ENCODE assay signal across 10 cellular contexts in the genomic region with DNA sequence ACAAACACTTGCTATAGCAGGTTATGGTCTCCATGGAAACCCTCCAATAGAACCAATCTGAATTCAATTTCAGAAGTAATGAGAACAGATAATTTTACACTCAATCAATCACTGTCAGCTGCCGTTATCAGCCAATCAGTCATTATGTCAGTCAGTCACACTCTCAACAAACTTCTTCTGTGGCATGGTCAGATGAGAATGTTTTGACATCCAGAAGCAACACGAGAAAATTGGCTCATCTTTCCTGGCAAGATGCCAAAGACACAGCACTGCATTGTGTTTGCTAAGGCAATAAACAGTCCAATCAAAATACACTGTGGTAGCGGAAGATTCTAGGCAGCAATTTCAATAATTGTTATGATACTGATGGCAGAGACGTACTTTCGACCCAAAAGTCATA.
DNase-seq lines count a peak whose midpoint lies in the region; ATAC-seq, FAIRE-seq and TF ChIP-seq lines count a peak whose summit lies in the region.
"Had no signal": no experiment of that assay in that cellular context is flagged by ENCODE, and none has a peak within 500 bp of the region (broad histone marks: within the 10 kb centered on the region; RNA-seq: fewer than 3 reads in every experiment).

No MANE protein-coding gene starts in this region.

- H3F3A ChIP-seq in PC-3 (ENCODE audit: low read length, unreplicated experiment) = no peaks in the 10 kb centered on the region

- no peak for ATAC-seq in PC-3
- ATAC-seq in sciatic nerve = peak; percentile 85
- no peak for ATAC-seq in HG03521 (IDR thresholded peaks at IDR 0.05; ENCODE audit: unreplicated experiment)
- no peak for ATAC-seq in GM21786 (IDR thresholded peaks at IDR 0.05; ENCODE audit: unreplicated experiment)

- H3K27ac ChIP-seq in PC-3 (ENCODE audit: low read length) (no peak overlapping the region), endothelial cell of umbilical vein (ENCODE audit: insufficient read depth, low read depth, low read length) (no peak overlapping the region)
- H3K27ac ChIP-seq: ovary had no signal

- H3K4me2 ChIP-seq in PC-3 (ENCODE audit: low read length) = no peak overlapping the region
- H3K4me2 ChIP-seq in endothelial cell of umbilical vein (ENCODE audit: insufficient read depth, low read length) = no peak overlapping the region

- intact Hi-C loops in PC-3 (cut with micrococcal nuclease) = no loop called here
- intact Hi-C loops in endothelial cell of umbilical vein (cut with micrococcal nuclease) = no loop called here
- intact Hi-C loops in sciatic nerve (cut with DNase I) = no loop called here

- DNase-seq in NCI-H1092 treated with DMSO at 0.1 percent for 48 hours (lab: John Stamatoyannopoulos, UW) = peak; percentile 17
- peak; percentile 2 for DNase-seq in PC-3
- DNase-seq in endothelial cell of umbilical vein (ENCODE audit: low read depth, low spot score) = peak; percentile 85
- no peak for DNase-seq in sciatic nerve (ENCODE audit: low spot score)
- no peak for DNase-seq in stimulated activated CD4-positive, alpha-beta T cell treated with anti-CD3 and anti-CD28 coated beads, Interleukin-4, amount 100 ng/mL, for 4 hours
- no peak for DNase-seq in NCI-H1694 (lab: John Stamatoyannopoulos, UW)
- DNase-seq: NCI-H524 treated with DMSO at 0.1 percent for 48 hours had no signal

- H4K20me1 ChIP-seq in PC-3 (ENCODE audit: low read length) = no peaks in the 10 kb centered on the region
- H4K20me1 ChIP-seq in endothelial cell of umbilical vein (replicated peaks; ENCODE audit: control insufficient read depth, extremely low read depth, insufficient read depth, low read length) = no peaks in the 10 kb centered on the region

- H3K27me3 ChIP-seq in PC-3 (ENCODE audit: low read length) (peaks cover 45% of the 10 kb centered on the region), endothelial cell of umbilical vein (ENCODE audit: control insufficient read depth in 2 of 2, insufficient read depth in 2 of 2, low read length in 2 of 2) (no peaks in the 10 kb centered on the region)
- H3K27me3 ChIP-seq: ovary had no signal

- CTCF ChIA-PET in PC-3 (lab: Charles Lee) = no interaction called here
- CTCF ChIA-PET in endothelial cell of umbilical vein (lab: Charles Lee) = no interaction called here

- H2AFZ ChIP-seq in PC-3 (ENCODE audit: low read length) (no peak overlapping the region), endothelial cell of umbilical vein (ENCODE audit: low read depth, low read length) (no peak overlapping the region)

- no peaks in the 10 kb centered on the region for H3K79me2 ChIP-seq in PC-3 (ENCODE audit: low read length)
- no peaks in the 10 kb centered on the region for H3K79me2 ChIP-seq in endothelial cell of umbilical vein (ENCODE audit: control insufficient read depth, insufficient read depth, low read length)

- POLR2A ChIA-PET in PC-3 (lab: Charles Lee; ENCODE audit: unreplicated experiment) = no interaction called here
- POLR2A ChIA-PET in endothelial cell of umbilical vein (lab: Charles Lee) = no interaction called here

- TF ChIP-seq CTCF in PC-3 (conservative IDR thresholded peaks at IDR 0.05; ENCODE audit: low read depth, low read length) (no peak), endothelial cell of umbilical vein (IDR thresholded peaks at IDR 0.05; ENCODE audit: extremely low read depth in 1 of 2, insufficient read depth in 1 of 2, low read depth in 1 of 2, low read length in 2 of 2) (no peak)

- H3K4me3 ChIP-seq in PC-3 (ENCODE audit: low read length) (no peak overlapping the region), endothelial cell of umbilical vein (replicated peaks in 1 of 3; ENCODE audit: insufficient read depth in 1 of 3, low read depth in 1 of 3, low read length in 3 of 3) (no peak overlapping the region)
- H3K4me3 ChIP-seq: ovary had no signal

- no peaks in the 10 kb centered on the region for H3K9me2 ChIP-seq in PC-3 (replicated peaks; ENCODE audit: low read length)

- TF ChIP-seq POLR2A in endothelial cell of umbilical vein (IDR thresholded peaks at IDR 0.05; ENCODE audit: low read depth, low read length) = no peak

- H3K4me1 ChIP-seq in PC-3 (ENCODE audit: insufficient read depth, low read length) (no peaks in the 10 kb centered on the region), endothelial cell of umbilical vein (ENCODE audit: control insufficient read depth, extremely low read depth, insufficient read depth, low read length) (peaks cover 62% of the 10 kb centered on the region)

- H3K36me3 ChIP-seq in PC-3 (ENCODE audit: low read depth, low read length) = no peaks in the 10 kb centered on the region
- H3K36me3 ChIP-seq in endothelial cell of umbilical vein (ENCODE audit: control insufficient read depth in 2 of 2, extremely low read depth in 1 of 2, insufficient read depth in 2 of 2, low read length in 2 of 2) = no peaks in the 10 kb centered on the region
- H3K36me3 ChIP-seq: ovary had no signal

- BruUV-seq in PC-3 (replicated peaks; lab: Mats Ljungman, UMichigan) (no TSS peak), endothelial cell of umbilical vein (replicated peaks; lab: Mats Ljungman, UMichigan) (no TSS peak)

- FAIRE-seq in endothelial cell of umbilical vein (lab: Jason Lieb, UNC) = peak; percentile 83

- H3K9ac ChIP-seq in PC-3 (ENCODE audit: low read length) = no peak overlapping the region
- H3K9ac ChIP-seq in endothelial cell of umbilical vein (replicated peaks; ENCODE audit: extremely low read depth, insufficient read depth, low read length) = no peak overlapping the region

- H3K9me3 ChIP-seq in PC-3 (ENCODE audit: low read length) (no peaks in the 10 kb centered on the region), endothelial cell of umbilical vein (replicated peaks; ENCODE audit: control insufficient read depth, insufficient read depth, low read length) (no peaks in the 10 kb centered on the region)
- H3K9me3 ChIP-seq: ovary had no signal

- no peaks in the 10 kb centered on the region for H3K9me1 ChIP-seq in endothelial cell of umbilical vein (replicated peaks; ENCODE audit: control insufficient read depth, extremely low read depth, insufficient read depth, low read length)

- dilution Hi-C loops in endothelial cell of umbilical vein (cut with MboI; ENCODE audit: extremely low pct_ligation_motif_present, low sequenced_read_pairs) = no loop called here

TF ChIP-seq in endothelial cell of umbilical vein, 7 proteins besides CTCF, POLR2A, EP300 and RAD21:
- TF ChIP-seq GATA2 (IDR thresholded peaks at IDR 0.05; ENCODE audit: insufficient read depth, insufficient read length, low read depth, low read length) = peak; percentile 8
- TF ChIP-seq FOS (IDR thresholded peaks at IDR 0.05; ENCODE audit: borderline replicate concordance, insufficient read depth, low read length) = no peak
- no peak for TF ChIP-seq POLR2AphosphoS5 (IDR thresholded peaks at IDR 0.05; ENCODE audit: insufficient read depth, low read depth, low read length)
- TF ChIP-seq, protein P1, sequence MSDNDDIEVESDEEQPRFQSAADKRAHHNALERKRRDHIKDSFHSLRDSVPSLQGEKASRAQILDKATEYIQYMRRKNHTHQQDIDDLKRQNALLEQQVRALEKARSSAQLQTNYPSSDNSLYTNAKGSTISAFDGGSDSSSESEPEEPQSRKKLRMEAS (IDR thresholded peaks at IDR 0.05; ENCODE audit: insufficient read depth, insufficient read length) = no peak
- no peak for TF ChIP-seq JUN (IDR thresholded peaks at IDR 0.05; ENCODE audit: borderline replicate concordance, insufficient read depth, insufficient read length, low read depth)
- TF ChIP-seq EZH2 (IDR thresholded peaks at IDR 0.05; ENCODE audit: borderline replicate concordance, low read depth, low read length, severe bottlenecking) = no peak
- no peak for TF ChIP-seq MYC (IDR thresholded peaks at IDR 0.05; ENCODE audit: low read depth, low read length)

Comparison
In these comparisons a context has a peak if more than half of its experiments do, and no peak if none do; other contexts are left out.
1. DNase-seq: peak in NCI-H1092 treated with DMSO at 0.1 percent for 48 hours (single experiment), PC-3 (single experiment) and endothelial cell of umbilical vein (single experiment); none in sciatic nerve (single experiment), stimulated activated CD4-positive, alpha-beta T cell treated with anti-CD3 and anti-CD28 coated beads, Interleukin-4, amount 100 ng/mL, for 4 hours (0 of 2) and NCI-H1694 (single experiment).